In the genomic region with DNA sequence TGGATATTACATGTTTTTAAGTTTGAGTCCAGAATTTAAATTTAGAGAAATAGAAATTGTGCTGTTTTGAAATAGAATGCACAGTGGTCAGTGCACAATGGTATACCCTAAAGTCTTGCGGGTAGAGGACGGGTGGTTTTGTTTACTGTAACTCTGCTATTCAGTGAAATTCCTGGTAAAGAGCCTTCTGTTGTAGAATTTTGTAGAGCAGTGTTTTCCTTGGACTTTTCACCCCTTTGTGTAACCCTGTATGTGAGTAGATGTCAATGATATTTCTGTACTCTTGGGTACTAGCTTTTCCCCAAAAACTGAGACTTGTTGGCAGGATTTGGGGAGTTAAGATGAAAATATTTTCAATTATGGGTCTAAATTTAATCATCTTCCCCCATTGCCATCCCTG, we compare ENCODE assay signal across 26 cellular contexts. TPM values are rescaled to one million over a fixed set of nuclear protein-coding genes. Genes with fewer than 3 reads are reported as not detected.
DNase-seq lines count a peak whose midpoint lies in the region; ATAC-seq and TF ChIP-seq lines count a peak whose summit lies in the region.
"Had no signal": no experiment of that assay in that cellular context is flagged by ENCODE, and none has a peak within 500 bp of the region (broad histone marks: within the 10 kb centered on the region; RNA-seq: fewer than 3 reads in every experiment).

No MANE protein-coding gene starts in this region.

- CTCF ChIA-PET in T-cell (lab: Charles Lee) = no interaction called here

- H3K27me3 ChIP-seq in liver (ENCODE audit: control insufficient read depth in 4 of 4, insufficient read depth in 4 of 4, low read length in 3 of 4) (no peaks in the 10 kb centered on the region), esophagus squamous epithelium (no peaks in the 10 kb centered on the region)
- H3K27me3 ChIP-seq: BE2C, right lobe of liver, stomach, upper lobe of left lung had no signal

- H3K27ac Mint-ChIP-seq in activated T-cell treated with anti-CD3 and anti-CD28 coated beads, Interleukin-2, amount 50 U/mL, for 24 hours = peak overlapping the region; percentile 77
- H3K27ac Mint-ChIP-seq in T-cell (peak overlapping the region; percentile 48 to 52), progenitor cell of endocrine pancreas (peak overlapping the region; percentile 62)

- peaks cover 5 to 34% (median 24%) of the 10 kb centered on the region in 4 donors for H3K4me1 ChIP-seq in liver (ENCODE audit: control insufficient read depth in 4 of 4, insufficient read depth in 4 of 4, low read length in 3 of 4)
- peaks cover 0 to 73% (median 21%) of the 10 kb centered on the region in 3 donors for H3K4me1 ChIP-seq in esophagus squamous epithelium
- H3K4me1 ChIP-seq: A549, BE2C had no signal

- H3K9me3 Mint-ChIP-seq in activated T-cell treated with anti-CD3 and anti-CD28 coated beads, Interleukin-2, amount 50 U/mL, for 24 hours = no peaks in the 10 kb centered on the region
- H3K9me3 Mint-ChIP-seq in T-cell (no peaks in the 10 kb centered on the region), progenitor cell of endocrine pancreas (ENCODE audit: low read depth) (peaks cover 4% of the 10 kb centered on the region)

- no peak for TF ChIP-seq RAD21 in liver (IDR thresholded peaks at IDR 0.05)

- no peak for DNase-seq in activated T-cell treated with anti-CD3 and anti-CD28 coated beads, Interleukin-2, amount 50 U/mL, for 24 hours
- DNase-seq in activated T-cell treated with anti-CD3 and anti-CD28 coated beads for 4 hours (no peak), T-cell (no peak), progenitor cell of endocrine pancreas (ENCODE audit: low spot score, unreplicated experiment) (no peak), esophagus squamous epithelium (lab: John Stamatoyannopoulos, UW) (no peak), SHP77 (lab: John Stamatoyannopoulos, UW) (no peak)
- DNase-seq: activated CD4-positive, alpha-beta T cell treated with anti-CD3 and anti-CD28 coated beads for 4 hours; activated CD8-positive, alpha-beta memory T cell treated with anti-CD3 and anti-CD28 coated beads, Interleukin-2, amount 50 U/mL, for 4 hours; activated gamma-delta T cell treated with Interleukin-2 at 50 U/mL for 16 hours; anterior cingulate cortex; BE2C; caudate nucleus; erythroblast; foreskin melanocyte; GOT3; hippocampal formation; Kasumi-1; NCI-H2029; NCI-H345; right lobe of liver; SIG-M5; stomach; upper lobe of left lung had no signal

- no peak overlapping the region for H3K4me3 Mint-ChIP-seq in activated T-cell treated with anti-CD3 and anti-CD28 coated beads, Interleukin-2, amount 50 U/mL, for 24 hours
- H3K4me3 Mint-ChIP-seq in T-cell = peak overlapping the region in 1 of 3 donors; percentile 28
- no peak overlapping the region for H3K4me3 Mint-ChIP-seq in progenitor cell of endocrine pancreas (ENCODE audit: low read depth)

- intact Hi-C loops in esophagus squamous epithelium (cut with DNase I) = no loop called here

- POLR2A ChIA-PET in T-cell (lab: Charles Lee) = no interaction called here

- H3K9ac ChIP-seq in liver (ENCODE audit: low read depth in 1 of 2, low read length in 2 of 2) = no peak overlapping the region

- no peaks in the 10 kb centered on the region for H3K9me3 ChIP-seq in liver (ENCODE audit: control insufficient read depth in 4 of 4, low read length in 3 of 4)
- H3K9me3 ChIP-seq in esophagus squamous epithelium = peaks cover 0 to 11% (median 0%) of the 10 kb centered on the region in 3 donors
- H3K9me3 ChIP-seq: BE2C, right lobe of liver, stomach, upper lobe of left lung had no signal

- TF ChIP-seq CTCF in liver (IDR thresholded peaks at IDR 0.05; ENCODE audit: low read depth, low read length, missing input control) (no peak), progenitor cell of endocrine pancreas (IDR thresholded peaks at IDR 0.05; ENCODE audit: unreplicated experiment) (no peak), esophagus squamous epithelium (IDR thresholded peaks at IDR 0.05) (no peak)

- WGBS in liver = 35% methylated on average over 2 of the region's 2 CpGs
- WGBS in esophagus squamous epithelium, 2 donors = 57 to 70% methylated on average over 2 of the region's 2 CpGs

- ATAC-seq in T-cell (replicated peaks in 1 of 4) (no peak), GM18520 (IDR thresholded peaks at IDR 0.05; ENCODE audit: unreplicated experiment) (no peak)
- ATAC-seq: A549 had no signal

- no peak overlapping the region for H3K4me3 ChIP-seq in liver (ENCODE audit: low read depth in 1 of 3, low read length in 3 of 3)
- no peak overlapping the region for H3K4me3 ChIP-seq in esophagus squamous epithelium
- H3K4me3 ChIP-seq: A549, right lobe of liver, stomach, upper lobe of left lung had no signal

- no peak for TF ChIP-seq POLR2A in esophagus squamous epithelium (IDR thresholded peaks at IDR 0.05)

- no peak overlapping the region for H3K27ac ChIP-seq in liver (ENCODE audit: low read depth in 1 of 2, low read length in 2 of 2)
- H3K27ac ChIP-seq in esophagus squamous epithelium = no peak overlapping the region
- H3K27ac ChIP-seq: A549, right lobe of liver, stomach, upper lobe of left lung had no signal

- no peaks in the 10 kb centered on the region for H3K27me3 Mint-ChIP-seq in activated T-cell treated with anti-CD3 and anti-CD28 coated beads, Interleukin-2, amount 50 U/mL, for 24 hours
- H3K27me3 Mint-ChIP-seq in T-cell (no peaks in the 10 kb centered on the region), progenitor cell of endocrine pancreas (no peaks in the 10 kb centered on the region)

- peaks cover 55% of the 10 kb centered on the region for H3K4me1 Mint-ChIP-seq in activated T-cell treated with anti-CD3 and anti-CD28 coated beads, Interleukin-2, amount 50 U/mL, for 24 hours (ENCODE audit: low read depth)
- H3K4me1 Mint-ChIP-seq in T-cell = peaks cover 66 to 78% (median 75%) of the 10 kb centered on the region in 3 donors
- peaks cover 1% of the 10 kb centered on the region for H3K4me1 Mint-ChIP-seq in progenitor cell of endocrine pancreas (ENCODE audit: low read depth)

- H3K36me3 Mint-ChIP-seq in activated T-cell treated with anti-CD3 and anti-CD28 coated beads, Interleukin-2, amount 50 U/mL, for 24 hours (ENCODE audit: low read depth) = peaks cover 86% of the 10 kb centered on the region
- H3K36me3 Mint-ChIP-seq in T-cell = peaks cover 50% of the 10 kb centered on the region
- peaks cover 50% of the 10 kb centered on the region for H3K36me3 Mint-ChIP-seq in progenitor cell of endocrine pancreas (ENCODE audit: insufficient read depth)

- H3K36me3 ChIP-seq in liver (ENCODE audit: control insufficient read depth in 4 of 4, insufficient read depth in 3 of 4, low read depth in 1 of 4, low read length in 3 of 4) = peaks cover 0 to 30% (median 24%) of the 10 kb centered on the region in 4 donors
- H3K36me3 ChIP-seq in esophagus squamous epithelium = peaks cover 3 to 47% (median 20%) of the 10 kb centered on the region in 3 donors

TF ChIP-seq in liver, 16 proteins besides CTCF, POLR2A, EP300 and RAD21:
- no peak for TF ChIP-seq JUND (IDR thresholded peaks at IDR 0.05)
- no peak for TF ChIP-seq NR2F2 (IDR thresholded peaks at IDR 0.05)
- TF ChIP-seq YY1 (IDR thresholded peaks at IDR 0.05) = no peak
- no peak for TF ChIP-seq HNF4G (IDR thresholded peaks at IDR 0.05)
- no peak for TF ChIP-seq FOXA1 (IDR thresholded peaks at IDR 0.05)
- TF ChIP-seq, protein P1, sequence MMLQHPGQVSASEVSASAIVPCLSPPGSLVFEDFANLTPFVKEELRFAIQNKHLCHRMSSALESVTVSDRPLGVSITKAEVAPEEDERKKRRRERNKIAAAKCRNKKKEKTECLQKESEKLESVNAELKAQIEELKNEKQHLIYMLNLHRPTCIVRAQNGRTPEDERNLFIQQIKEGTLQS (IDR thresholded peaks at IDR 0.05) = no peak
- no peak for TF ChIP-seq EGR1 (IDR thresholded peaks at IDR 0.05; ENCODE audit: low read depth in 2 of 2)
- TF ChIP-seq HNF4A (conservative IDR thresholded peaks at IDR 0.05) = peak; percentile 22 to 34

RNA-seq across cellular contexts. Expression of a gene that starts 19.5 kb away (rescaled TPM):
- 100 to 1,000 TPM; 249 to 278 (median 263) TPM for total RNA-seq in T-cell
- 10 to 100 TPM; 65.4 to 95.3 TPM for total RNA-seq in liver
- 10 to 100 TPM; 33.8 to 41.7 TPM for polyA plus RNA-seq in liver
- 280 and 304 TPM in 2 replicates for total RNA-seq in progenitor cell of endocrine pancreas
- total RNA-seq in esophagus squamous epithelium = 100 to 1,000 TPM; 115 to 172 (median 153) TPM

RNA-seq across cellular contexts. Expression of a gene that starts 30.8 kb away (rescaled TPM):
- total RNA-seq in T-cell = 10 to 100 TPM in 2 of 5 donors, 1 to 10 TPM in 3; 8.0 to 17.9 (median 9.3) TPM
- 1 to 10 TPM; 1.9 to 2.1 TPM for total RNA-seq in liver
- 1 to 10 TPM; 1.0 to 3.0 TPM for polyA plus RNA-seq in liver
- total RNA-seq in progenitor cell of endocrine pancreas = 32.3 and 32.6 TPM in 2 replicates
- 1 to 10 TPM; 2.5 to 8.2 (median 4.0) TPM for total RNA-seq in esophagus squamous epithelium
